1 cellular context compared by ENCODE assay signal in the genomic region with DNA sequence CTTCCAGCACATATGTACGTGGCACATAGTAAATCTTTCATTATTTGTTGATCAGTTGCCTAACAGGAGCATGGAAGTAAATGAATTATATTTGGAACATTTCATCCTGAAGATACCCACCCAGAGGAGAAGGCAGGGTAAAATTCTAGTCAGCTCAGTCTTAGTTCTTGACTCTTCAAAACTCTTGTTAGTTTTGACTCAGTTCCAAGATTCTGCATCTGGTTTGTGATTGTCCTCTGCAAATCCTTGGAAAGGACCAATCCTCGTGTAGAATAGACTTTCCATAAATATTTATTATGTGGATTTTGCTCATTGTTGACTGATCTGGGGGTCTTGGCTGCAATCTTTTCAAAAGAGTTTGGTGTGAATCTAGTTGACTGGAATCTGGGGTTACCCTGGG.
TF ChIP-seq lines count a peak whose summit lies in the region.

No MANE protein-coding gene starts in this region.

TF ChIP-seq in IMR-90, 13 proteins besides CTCF, POLR2A, EP300 and RAD21 (continued from another document):
- TF ChIP-seq SMC3 (IDR thresholded peaks at IDR 0.05; ENCODE audit: low read depth, low read length) (no peak), MAZ (IDR thresholded peaks at IDR 0.05; ENCODE audit: borderline replicate concordance, low read depth, low read length) (no peak)
